In the genomic region with DNA sequence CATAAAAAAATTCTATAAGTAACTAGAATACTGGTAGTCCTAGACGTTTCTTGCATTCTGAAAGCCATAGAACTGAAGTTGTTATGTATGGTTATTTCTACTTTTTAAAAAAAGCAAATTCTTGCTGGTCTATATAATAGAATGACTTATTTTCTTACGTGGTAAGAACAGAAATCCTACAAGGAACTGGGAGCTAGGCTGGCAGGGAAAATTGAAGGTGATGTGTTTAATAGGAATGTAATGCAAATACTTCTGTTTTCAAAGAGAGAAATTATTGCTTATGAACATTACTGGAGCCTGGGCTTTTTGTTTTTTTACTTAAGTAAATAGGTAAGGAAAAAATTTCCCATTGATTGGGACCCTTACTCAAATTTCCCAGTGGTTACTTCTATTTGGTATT, we compare ENCODE assay signal across 19 cellular contexts. TPM values are rescaled to one million over a fixed set of nuclear protein-coding genes. Genes with fewer than 3 reads are reported as not detected.
"Had no signal": no experiment of that assay in that cellular context is flagged by ENCODE, and none has a peak within 500 bp of the region (broad histone marks: within the 10 kb centered on the region; RNA-seq: fewer than 3 reads in every experiment).

No MANE protein-coding gene starts in this region.

- H3K4me1 ChIP-seq: ascending aorta, gastroesophageal sphincter, heart left ventricle, left ventricle myocardium inferior, stomach, testis had no signal

- H3K4me3 ChIP-seq: ascending aorta, gastroesophageal sphincter, heart left ventricle, left ventricle myocardium inferior, skin epidermis, stomach, testis had no signal

- H3K9me3 Mint-ChIP-seq: activated CD4-positive, alpha-beta memory T cell treated with anti-CD3 and anti-CD28 coated beads for 36 hours; activated naive CD4-positive, alpha-beta T cell treated with anti-CD3 and anti-CD28 coated beads for 36 hours; type B pancreatic cell; WTC11 had no signal

- H3K9me3 ChIP-seq: ascending aorta, gastroesophageal sphincter, heart left ventricle, left ventricle myocardium inferior, stomach, testis had no signal

- H3K4me1 Mint-ChIP-seq: WTC11 had no signal

- H3K4me3 Mint-ChIP-seq: activated CD4-positive, alpha-beta memory T cell treated with anti-CD3 and anti-CD28 coated beads for 36 hours; activated naive CD4-positive, alpha-beta T cell treated with anti-CD3 and anti-CD28 coated beads for 36 hours; type B pancreatic cell; WTC11 had no signal

- DNase-seq: activated CD4-positive, alpha-beta memory T cell treated with anti-CD3 and anti-CD28 coated beads for 36 hours; activated CD4-positive, alpha-beta T cell treated with anti-CD3 and anti-CD28 coated beads for 4 hours; activated naive CD4-positive, alpha-beta T cell treated with anti-CD3 and anti-CD28 coated beads for 36 hours; activated T-cell treated with anti-CD3 and anti-CD28 coated beads for 4 hours; cerebellar nuclear complex; effector CD4-positive, alpha-beta T cell; heart left ventricle; kidney glomerular epithelial cell; left ventricle myocardium inferior; mammary epithelial cell; stomach; testis had no signal

- ATAC-seq: esophagus mucosa, gastroesophageal sphincter, heart left ventricle, WTC11 had no signal

- H3K27me3 Mint-ChIP-seq: activated CD4-positive, alpha-beta memory T cell treated with anti-CD3 and anti-CD28 coated beads for 36 hours; progenitor cell of endocrine pancreas; type B pancreatic cell had no signal

- H3K27ac ChIP-seq: ascending aorta, gastroesophageal sphincter, heart left ventricle, left ventricle myocardium inferior, skin epidermis, stomach, testis had no signal

- H3K27ac Mint-ChIP-seq: activated naive CD4-positive, alpha-beta T cell treated with anti-CD3 and anti-CD28 coated beads for 36 hours; type B pancreatic cell; WTC11 had no signal

- H3K27me3 ChIP-seq: ascending aorta, gastroesophageal sphincter, heart left ventricle, stomach, testis had no signal

RNA-seq across cellular contexts. Expression of gene CCNA2, which starts 8.9 kb away (rescaled TPM):
- total RNA-seq: ascending aorta had no signal

RNA-seq across cellular contexts. Expression of gene SMIM43, which starts 49.8 kb away (rescaled TPM):
- total RNA-seq: activated CD4-positive, alpha-beta memory T cell treated with anti-CD3 and anti-CD28 coated beads for 36 hours; activated naive CD4-positive, alpha-beta T cell treated with anti-CD3 and anti-CD28 coated beads for 36 hours; ascending aorta; esophagus mucosa; left ventricle myocardium inferior; mammary epithelial cell; progenitor cell of endocrine pancreas had no signal
